Comparison of ENCODE assay signal across 8 cellular contexts in genomic region chr2:239991689-239992314, GRCh38. TPM values are rescaled to one million over a fixed set of nuclear protein-coding genes. Genes with fewer than 3 reads are reported as not detected.
A peak's percentile ranks its signal among the peaks of the same experiment; 100 is the strongest.
DNase-seq lines count a peak whose midpoint lies in the region; ATAC-seq and TF ChIP-seq lines count a peak whose summit lies in the region.

No MANE protein-coding gene starts in this region.

- H3K18ac ChIP-seq in mesendoderm (ENCODE audit: low read length) = no peak overlapping the region

- H4K8ac ChIP-seq in mesendoderm (ENCODE audit: low read depth, low read length) = no peak overlapping the region

- WGBS in endodermal cell (ENCODE audit: insufficient coverage in 1 of 2, insufficient read length in 1 of 2), 2 experiments = 16 to 29% methylated on average over 3 of the region's 3 CpGs
- no CpG with 5 or more reads among the region's 3 CpGs for WGBS in mesendoderm (ENCODE audit: extremely low coverage, insufficient coverage, low lambda C conversion rate)

- TF ChIP-seq RAD21 in Ishikawa (IDR thresholded peaks at IDR 0.05; ENCODE audit: low read depth) = peak; percentile 61

- H3K36me3 Mint-ChIP-seq in endodermal cell (ENCODE audit: low read depth) = peaks cover 67% of the 10 kb centered on the region

- H3K27ac Mint-ChIP-seq in endodermal cell = no peak overlapping the region

- H3K36me3 ChIP-seq in endodermal cell (ENCODE audit: control insufficient read depth, insufficient read depth, low read length) (peaks cover 45% of the 10 kb centered on the region), mesendoderm (ENCODE audit: control insufficient read depth, insufficient read depth, low read length) (peaks cover 6% of the 10 kb centered on the region)

- no peak overlapping the region for H2BK15ac ChIP-seq in mesendoderm (replicated peaks; ENCODE audit: low read depth)

- no peaks in the 10 kb centered on the region for H3K27me3 Mint-ChIP-seq in endodermal cell (ENCODE audit: insufficient read depth)

- H3K27ac ChIP-seq in endodermal cell (ENCODE audit: low read depth, low read length) (no peak overlapping the region), mesendoderm (ENCODE audit: low read depth, low read length) (no peak overlapping the region)

- H3K23ac ChIP-seq in mesendoderm (ENCODE audit: low read length) = no peak overlapping the region

- no peak overlapping the region for H2BK120ac ChIP-seq in mesendoderm (ENCODE audit: low read depth, low read length)

- no peaks in the 10 kb centered on the region for H3K79me2 ChIP-seq in mesendoderm (ENCODE audit: control insufficient read depth, insufficient read depth, low read length)

- no peak overlapping the region for H2AK5ac ChIP-seq in mesendoderm (ENCODE audit: low read length)

- peaks cover 2% of the 10 kb centered on the region for H3K9me3 ChIP-seq in endodermal cell (ENCODE audit: control insufficient read depth, low read length)

- H3K4me2 ChIP-seq in mesendoderm (ENCODE audit: low read length) = no peak overlapping the region

- ATAC-seq in stimulated activated naive CD8-positive, alpha-beta T cell treated with anti-CD3 and anti-CD28 coated beads, Interleukin-15, Interleukin-2, amounts not matched to agents 100 U/mL and 50 U/mL, for 24 hours = no peak

- no peak for TF ChIP-seq EP300 in Ishikawa (IDR thresholded peaks at IDR 0.05; ENCODE audit: borderline replicate concordance)

- H3K4me1 Mint-ChIP-seq in endodermal cell = no peaks in the 10 kb centered on the region

- H2BK5ac ChIP-seq in mesendoderm (ENCODE audit: low read length) = no peak overlapping the region

- peak; percentile 93 for TF ChIP-seq CTCF in endodermal cell (conservative IDR thresholded peaks at IDR 0.05)

- no peak overlapping the region for H3K56ac ChIP-seq in mesendoderm (ENCODE audit: low read length)

- H3K4me3 ChIP-seq in endodermal cell (ENCODE audit: low read length) = no peak overlapping the region
- H3K4me3 ChIP-seq in mesendoderm (ENCODE audit: low read length) = no peak overlapping the region

- no peaks in the 10 kb centered on the region for H3K27me3 ChIP-seq in endodermal cell (ENCODE audit: control insufficient read depth, insufficient read depth, low read length, poor library complexity, severe bottlenecking)
- no peaks in the 10 kb centered on the region for H3K27me3 ChIP-seq in mesendoderm (ENCODE audit: insufficient read depth, low read length, poor library complexity)

- no peak overlapping the region for H3K4me3 Mint-ChIP-seq in endodermal cell

- DNase-seq in EH (ENCODE audit: low read depth) = peak; percentile 60
- peak; percentile 48 for DNase-seq in RPMI7951 (ENCODE audit: low read depth)
- no peak for DNase-seq in endodermal cell
- peak; percentile 60 for DNase-seq in mesendoderm
- no peak for DNase-seq in islet precursor cell
- DNase-seq in activated CD8-positive, alpha-beta memory T cell treated with anti-CD3 and anti-CD28 coated beads, Interleukin-2, amount 50 U/mL, for 48 hours = no peak
- DNase-seq in stimulated activated naive CD8-positive, alpha-beta T cell treated with anti-CD3 and anti-CD28 coated beads, Interleukin-15, Interleukin-2, amounts not matched to agents 100 U/mL and 50 U/mL, for 24 hours = no peak

- H3K4ac ChIP-seq in mesendoderm (ENCODE audit: low read depth, low read length) = no peak overlapping the region

- no peaks in the 10 kb centered on the region for H3K9me3 Mint-ChIP-seq in endodermal cell

- H3K9ac ChIP-seq in endodermal cell (ENCODE audit: extremely low read depth, low read length, poor library complexity, severe bottlenecking) (no peak overlapping the region), mesendoderm (ENCODE audit: low read length) (no peak overlapping the region)

- H4K5ac ChIP-seq in mesendoderm (ENCODE audit: low read length) = no peak overlapping the region

- H3K4me1 ChIP-seq in endodermal cell (ENCODE audit: control insufficient read depth, insufficient read depth, low read length) (no peaks in the 10 kb centered on the region), mesendoderm (ENCODE audit: control insufficient read depth, low read depth, low read length) (no peaks in the 10 kb centered on the region)

- H3K79me1 ChIP-seq in mesendoderm (ENCODE audit: low read length) = no peaks in the 10 kb centered on the region

TF ChIP-seq in Ishikawa, 13 proteins besides CTCF, POLR2A, EP300 and RAD21:
- TF ChIP-seq EGR1 (IDR thresholded peaks at IDR 0.05) (no peak), CREB1 (IDR thresholded peaks at IDR 0.05; ENCODE audit: low read depth) (no peak), FOXM1 (IDR thresholded peaks at IDR 0.05; ENCODE audit: borderline replicate concordance, low read depth) (no peak), NFIC (IDR thresholded peaks at IDR 0.05) (no peak), ZBTB7A (IDR thresholded peaks at IDR 0.05; ENCODE audit: low read depth) (no peak), REST (IDR thresholded peaks at IDR 0.05; ENCODE audit: low read depth) (no peak), CEBPB (IDR thresholded peaks at IDR 0.05) (no peak), USF1 (IDR thresholded peaks at IDR 0.05) (no peak), MAX (IDR thresholded peaks at IDR 0.05) (no peak), YY1 (IDR thresholded peaks at IDR 0.05; ENCODE audit: low read depth) (no peak), TCF12 (IDR thresholded peaks at IDR 0.05; ENCODE audit: low read depth) (no peak), TEAD4 (IDR thresholded peaks at IDR 0.05) (no peak), TAF1 (IDR thresholded peaks at IDR 0.05; ENCODE audit: low read depth) (no peak)
TF ChIP-seq in Ishikawa: peak in this region for 0.

RNA-seq across cellular contexts. Expression of gene NDUFA10, which starts 33.3 kb away (rescaled TPM):
- 122 and 145 TPM in 2 replicates for total RNA-seq in RPMI7951 (2014; rRNA removed; shearing (Covaris generic))
- 100 to 1,000 TPM in 1 of 2 donors, 10 to 100 TPM in 1; 95.8 to 101 TPM for total RNA-seq in endodermal cell
- 92.5 TPM for polyA plus RNA-seq in endodermal cell (2013, experiment 1 of 2)
- 85.8 TPM for polyA plus RNA-seq in endodermal cell (2013, experiment 2 of 2)
- 76.3 TPM for polyA plus RNA-seq in mesendoderm (2013, experiment 1 of 2)
- 75.8 TPM for polyA plus RNA-seq in mesendoderm (2013, experiment 2 of 2)

RNA-seq across cellular contexts. Expression of gene OR6B2, which starts 38.4 kb away (rescaled TPM):
- not detected in 2 replicates for total RNA-seq in RPMI7951 (2014; rRNA removed; shearing (Covaris generic))
- total RNA-seq in endodermal cell = not detected
- not detected for polyA plus RNA-seq in endodermal cell (2013, experiment 1 of 2)
- polyA plus RNA-seq in endodermal cell (2013, experiment 2 of 2) = not detected
- polyA plus RNA-seq in mesendoderm (2013, experiment 1 of 2) = 0.03 TPM
- 0.06 TPM for polyA plus RNA-seq in mesendoderm (2013, experiment 2 of 2)

Comparison
In these comparisons a context has a peak if more than half of its experiments do, and no peak if none do; other contexts are left out.
1. DNase-seq: peak in EH (single experiment), RPMI7951 (single experiment) and mesendoderm (single experiment); none in endodermal cell (single experiment), islet precursor cell (single experiment), activated CD8-positive, alpha-beta memory T cell treated with anti-CD3 and anti-CD28 coated beads, Interleukin-2, amount 50 U/mL, for 48 hours (single experiment) and stimulated activated naive CD8-positive, alpha-beta T cell treated with anti-CD3 and anti-CD28 coated beads, Interleukin-15, Interleukin-2, amounts not matched to agents 100 U/mL and 50 U/mL, for 24 hours (single experiment).